In the genomic region with DNA sequence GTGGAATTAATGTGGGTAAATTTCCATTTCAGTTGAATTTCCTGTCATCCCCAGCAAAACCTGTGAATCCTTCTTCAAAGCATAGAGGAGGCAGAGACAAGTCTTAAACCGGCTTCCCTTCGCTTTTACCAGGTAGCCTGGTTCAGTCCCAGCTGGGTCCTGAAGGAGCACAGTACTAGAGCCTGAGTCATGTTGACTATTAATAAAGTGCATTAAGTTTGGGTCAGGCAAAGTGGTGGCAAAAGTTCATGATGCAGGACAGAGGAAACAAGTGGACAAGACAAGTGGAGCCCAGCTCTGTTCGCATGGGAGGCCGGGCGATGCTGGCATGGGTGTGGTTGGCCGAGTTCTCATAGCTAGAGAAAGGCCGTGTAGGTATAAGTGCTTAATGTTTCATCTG, we compare ENCODE assay signal across 17 cellular contexts.
DNase-seq lines count a peak whose midpoint lies in the region; ATAC-seq and TF ChIP-seq lines count a peak whose summit lies in the region.
"Had no signal": no experiment of that assay in that cellular context is flagged by ENCODE, and none has a peak within 500 bp of the region (broad histone marks: within the 10 kb centered on the region; RNA-seq: fewer than 3 reads in every experiment).

No MANE protein-coding gene starts in this region.

- H3K4me3 Mint-ChIP-seq in stimulated activated naive B cell treated with anti-CD40 and anti-IgM and Interleukin-4, amounts not matched to agents 10 μg/mL and 1 μg/mL and 100 μg/mL, for 72 hours, result no peak overlapping the region

- peaks cover 4 to 8% of the 10 kb centered on the region in 2 donors for H3K4me1 Mint-ChIP-seq in stimulated activated naive B cell treated with anti-CD40 and anti-IgM and Interleukin-4, amounts not matched to agents 10 μg/mL and 1 μg/mL and 100 μg/mL, for 72 hours

- peaks cover 0 to 2% of the 10 kb centered on the region in 2 donors for H3K9me3 Mint-ChIP-seq in stimulated activated naive B cell treated with anti-CD40 and anti-IgM and Interleukin-4, amounts not matched to agents 10 μg/mL and 1 μg/mL and 100 μg/mL, for 72 hours

- 97% methylated on average over 7 of the region's 7 CpGs for WGBS in right cardiac atrium

- intact Hi-C loops in left ventricle myocardium inferior (cut with micrococcal nuclease), result no loop called here
- intact Hi-C loops in right cardiac atrium (cut with DNase I), result no loop called here

- H3K9ac ChIP-seq in HUES6 (ENCODE audit: low read length), result no peak overlapping the region

- H3K27ac Mint-ChIP-seq in stimulated activated naive B cell treated with anti-CD40 and anti-IgM and Interleukin-4, amounts not matched to agents 10 μg/mL and 1 μg/mL and 100 μg/mL, for 72 hours, result peak overlapping the region; percentile 20

- H3K9me3 ChIP-seq in left ventricle myocardium inferior (replicated peaks) (no peaks in the 10 kb centered on the region), right cardiac atrium (ENCODE audit: control insufficient read depth, low read length) (no peaks in the 10 kb centered on the region), HUES6 (ENCODE audit: control insufficient read depth, insufficient read depth, low read depth, low read length) (no peaks in the 10 kb centered on the region)
- H3K9me3 ChIP-seq: HAP-1, SJSA1 had no signal

- H3K27me3 Mint-ChIP-seq in stimulated activated naive B cell treated with anti-CD40 and anti-IgM and Interleukin-4, amounts not matched to agents 10 μg/mL and 1 μg/mL and 100 μg/mL, for 72 hours, result no peaks in the 10 kb centered on the region

- no peak for TF ChIP-seq CTCF in left ventricle myocardium inferior (IDR thresholded peaks at IDR 0.05; ENCODE audit: borderline replicate concordance)

- DNase-seq in left ventricle myocardium inferior (no peak), right cardiac atrium (no peak), kidney tubule cell (ENCODE audit: low spot score) (peak; percentile 13), T1000 (lab: John Stamatoyannopoulos, UW) (no peak), HT-29 (ENCODE audit: low spot score) (no peak)
- no peak for DNase-seq in stimulated activated naive B cell treated with anti-CD40 and anti-IgM and Interleukin-4, amounts not matched to agents 10 μg/mL and 1 μg/mL and 100 μg/mL, for 72 hours
- DNase-seq: ACHN, AML-193, Calu3, DMS53, NCI-H187 treated with DMSO at 0.1 percent for 48 hours, NCI-H2171 treated with DMSO at 0.1 percent for 48 hours, NCI-H748 treated with DMSO at 0.1 percent for 48 hours had no signal

- H3K36me3 ChIP-seq in left ventricle myocardium inferior (peaks cover 27% of the 10 kb centered on the region), HUES6 (ENCODE audit: control insufficient read depth, insufficient read depth, low read length) (peaks cover 39% of the 10 kb centered on the region)

- H3K36me3 Mint-ChIP-seq in stimulated activated naive B cell treated with anti-CD40 and anti-IgM and Interleukin-4, amounts not matched to agents 10 μg/mL and 1 μg/mL and 100 μg/mL, for 72 hours, result peaks cover 31 to 37% of the 10 kb centered on the region in 2 donors

- H3K27me3 ChIP-seq in left ventricle myocardium inferior (ENCODE audit: low read depth) (no peaks in the 10 kb centered on the region), right cardiac atrium (ENCODE audit: control insufficient read depth, insufficient read depth) (no peaks in the 10 kb centered on the region), HUES6 (ENCODE audit: control insufficient read depth, insufficient read depth, low read length) (no peaks in the 10 kb centered on the region)
- H3K27me3 ChIP-seq: SJSA1 had no signal

- H3K4me1 ChIP-seq in left ventricle myocardium inferior, result peaks cover 40% of the 10 kb centered on the region
- peaks cover 2% of the 10 kb centered on the region for H3K4me1 ChIP-seq in right cardiac atrium (ENCODE audit: control insufficient read depth, insufficient read depth, low read length)
- peaks cover 42% of the 10 kb centered on the region for H3K4me1 ChIP-seq in HUES6 (ENCODE audit: control insufficient read depth, insufficient read depth, low read length)
- H3K4me1 ChIP-seq: SJSA1 had no signal

- ATAC-seq in right cardiac atrium, result no peak
- ATAC-seq in stimulated activated naive B cell treated with anti-CD40 and anti-IgM and Interleukin-4, amounts not matched to agents 10 μg/mL and 1 μg/mL and 100 μg/mL, for 72 hours (replicated peaks), result no peak

- H3K27ac ChIP-seq in left ventricle myocardium inferior (replicated peaks) (peak overlapping the region; percentile 29), right cardiac atrium (ENCODE audit: low read length) (no peak overlapping the region), HUES6 (ENCODE audit: low read depth, low read length) (peak overlapping the region; percentile 30; the same call in 1 of the 2 replicates)
- H3K27ac ChIP-seq: RWPE1, SJSA1 had no signal

- H3K4me3 ChIP-seq in left ventricle myocardium inferior, result no peak overlapping the region
- no peak overlapping the region for H3K4me3 ChIP-seq in right cardiac atrium (ENCODE audit: low read length)
- H3K4me3 ChIP-seq in HUES6 (ENCODE audit: low read depth, low read length), result no peak overlapping the region
- H3K4me3 ChIP-seq: HAP-1, SJSA1 had no signal
